18 cellular contexts compared by ENCODE assay signal in the genomic region with DNA sequence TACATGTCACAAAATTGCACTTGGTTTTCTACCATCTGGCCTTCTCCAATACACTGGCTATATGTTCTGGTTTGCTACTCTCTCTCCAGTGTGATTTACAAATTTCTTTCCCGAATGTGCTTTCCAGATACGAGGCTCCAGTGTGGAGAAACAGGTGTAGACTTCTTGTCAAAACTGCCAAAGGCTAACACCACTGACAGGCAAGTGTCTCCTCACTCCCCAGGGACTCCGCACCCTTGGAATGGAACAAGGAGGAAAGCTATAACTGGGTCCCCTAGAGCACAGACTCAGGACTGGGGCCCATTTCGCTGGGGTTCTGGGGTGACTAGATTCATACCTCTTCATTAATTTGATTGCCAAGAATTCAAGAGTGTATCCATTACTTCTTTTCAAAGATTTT.
"Had no signal": no experiment of that assay in that cellular context is flagged by ENCODE, and none has a peak within 500 bp of the region (broad histone marks: within the 10 kb centered on the region; RNA-seq: fewer than 3 reads in every experiment).

No MANE protein-coding gene starts in this region.

- H3K27ac ChIP-seq: dorsolateral prefrontal cortex, neural progenitor cell, parathyroid adenoma, SJCRH30, suprapubic skin, WERI-Rb-1 had no signal

- FAIRE-seq: frontal cortex, kidney had no signal

- H3K4me3 ChIP-seq: adrenal gland, body of pancreas, dorsolateral prefrontal cortex, heart right ventricle, neural progenitor cell, SJCRH30, suprapubic skin had no signal

- H3K27me3 ChIP-seq: adrenal gland, body of pancreas, dorsolateral prefrontal cortex, heart right ventricle, neural progenitor cell, SJCRH30, suprapubic skin had no signal

- H2AFZ ChIP-seq: neural progenitor cell, parathyroid adenoma had no signal

- H3K9me3 ChIP-seq: adrenal gland, body of pancreas, heart right ventricle, SJCRH30, suprapubic skin had no signal

- H3K79me2 ChIP-seq: parathyroid adenoma had no signal

- H3K4me1 ChIP-seq: adrenal gland, neural progenitor cell, parathyroid adenoma had no signal

- DNase-seq: activated CD4-positive, alpha-beta T cell treated with anti-CD3 and anti-CD28 coated beads for 4 hours; activated naive CD4-positive, alpha-beta T cell treated with anti-CD3 and anti-CD28 coated beads, Interleukin-2, amount 10 ng/mL, durations not matched to agents 7 days and 5 days; cerebellar nuclear complex; dorsolateral prefrontal cortex; heart right ventricle; kidney; left ventricle myocardium superior; SJCRH30; stimulated activated CD4-positive, alpha-beta T cell treated with anti-CD3 and anti-CD28 coated beads, Interleukin-2, amount 100 ng/mL, for 48 hours; stimulated activated naive CD4-positive, alpha-beta T cell treated with Interleukin-2 at 50 U/mL for 16 hours; T1000; WERI-Rb-1 had no signal

- H3K9ac ChIP-seq: neural progenitor cell, parathyroid adenoma had no signal

- ATAC-seq: left ventricle myocardium superior had no signal

- H3K36me3 ChIP-seq: adrenal gland, heart right ventricle, neural progenitor cell, SJCRH30, suprapubic skin, WERI-Rb-1 had no signal

- H3K4me2 ChIP-seq: neural progenitor cell had no signal
